ENCODE assay signal across 8 cellular contexts in the genomic region with DNA sequence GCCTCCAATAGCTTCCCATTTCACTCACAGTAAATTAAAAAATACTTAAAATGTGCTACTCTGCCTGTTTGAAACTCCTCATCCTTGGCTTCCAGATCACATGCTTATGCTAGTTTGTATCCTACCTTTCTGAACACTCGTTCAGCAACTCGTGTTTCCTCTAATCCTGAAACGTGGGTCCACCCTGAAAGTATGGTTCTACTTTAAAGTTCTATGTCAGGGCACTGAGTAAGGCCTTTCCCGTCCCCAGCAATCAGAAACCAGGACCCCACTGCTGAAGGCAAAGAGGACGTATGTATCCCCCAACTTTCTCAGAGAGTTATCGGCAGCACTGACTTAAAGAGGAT. TPM values are rescaled to one million over a fixed set of nuclear protein-coding genes. Genes with fewer than 3 reads are reported as not detected.
DNase-seq lines count a peak whose midpoint lies in the region; ATAC-seq lines count a peak whose summit lies in the region.

No MANE protein-coding gene starts in this region.

- peaks cover 36% of the 10 kb centered on the region for H3K27me3 Mint-ChIP-seq in activated T-helper 2 cell treated with anti-CD3 and anti-CD28 coated beads, Interferon-gamma antibody, Interleukin-2, Interleukin-4, amounts not matched to agents 10 μg/mL and 5 μg/mL and 100 μg/mL, durations not matched to agents 14 hours and 24 hours and 36 hours (ENCODE audit: low read depth)
- peaks cover 33% of the 10 kb centered on the region for H3K27me3 Mint-ChIP-seq in stimulated activated naive CD8-positive, alpha-beta T cell treated with anti-CD3 and anti-CD28 coated beads, Interleukin-15, Interleukin-2, amounts not matched to agents 100 ng/mL and 50 ng/mL, for 24 hours

- ATAC-seq in Right ventricle myocardium superior (ENCODE audit: poor library complexity): peak; percentile 12
- no peak for ATAC-seq in Right ventricle myocardium inferior
- no peak for ATAC-seq in GM18861 (IDR thresholded peaks at IDR 0.05; ENCODE audit: unreplicated experiment)

- DNase-seq in Right ventricle myocardium superior: no peak
- no peak for DNase-seq in Right ventricle myocardium inferior (ENCODE audit: missing footprints)
- no peak for DNase-seq in activated T-helper 2 cell treated with anti-CD3 and anti-CD28 coated beads, Interferon-gamma antibody, Interleukin-2, Interleukin-4, amounts not matched to agents 10 μg/mL and 5 μg/mL and 100 μg/mL, durations not matched to agents 14 hours and 24 hours and 36 hours (ENCODE audit: low spot score)
- no peak for DNase-seq in amygdala (lab: John Stamatoyannopoulos, UW)
- no peak for DNase-seq in GOT3 (lab: John Stamatoyannopoulos, UW)

- H3K27ac Mint-ChIP-seq in activated T-helper 2 cell treated with anti-CD3 and anti-CD28 coated beads, Interferon-gamma antibody, Interleukin-2, Interleukin-4, amounts not matched to agents 10 μg/mL and 5 μg/mL and 100 μg/mL, durations not matched to agents 14 hours and 24 hours and 36 hours: peak overlapping the region; percentile 79
- H3K27ac Mint-ChIP-seq in stimulated activated naive CD8-positive, alpha-beta T cell treated with anti-CD3 and anti-CD28 coated beads, Interleukin-15, Interleukin-2, amounts not matched to agents 100 ng/mL and 50 ng/mL, for 24 hours: peak overlapping the region; percentile 97

- H3K4me1 Mint-ChIP-seq in activated T-helper 2 cell treated with anti-CD3 and anti-CD28 coated beads, Interferon-gamma antibody, Interleukin-2, Interleukin-4, amounts not matched to agents 10 μg/mL and 5 μg/mL and 100 μg/mL, durations not matched to agents 14 hours and 24 hours and 36 hours (ENCODE audit: low read depth): peaks cover 29% of the 10 kb centered on the region
- H3K4me1 Mint-ChIP-seq in stimulated activated naive CD8-positive, alpha-beta T cell treated with anti-CD3 and anti-CD28 coated beads, Interleukin-15, Interleukin-2, amounts not matched to agents 100 ng/mL and 50 ng/mL, for 24 hours (ENCODE audit: low read depth): peaks cover 36% of the 10 kb centered on the region

- peak overlapping the region; percentile 86 for H3K4me3 ChIP-seq in iPS-18c (ENCODE audit: insufficient read depth, low read depth, low read length)

- no peaks in the 10 kb centered on the region for H3K9me3 ChIP-seq in iPS-18c (ENCODE audit: control insufficient read depth, insufficient read depth, low read length)

- H3K36me3 Mint-ChIP-seq in activated T-helper 2 cell treated with anti-CD3 and anti-CD28 coated beads, Interferon-gamma antibody, Interleukin-2, Interleukin-4, amounts not matched to agents 10 μg/mL and 5 μg/mL and 100 μg/mL, durations not matched to agents 14 hours and 24 hours and 36 hours (ENCODE audit: low read depth): peaks cover 19% of the 10 kb centered on the region
- peaks cover 29% of the 10 kb centered on the region for H3K36me3 Mint-ChIP-seq in stimulated activated naive CD8-positive, alpha-beta T cell treated with anti-CD3 and anti-CD28 coated beads, Interleukin-15, Interleukin-2, amounts not matched to agents 100 ng/mL and 50 ng/mL, for 24 hours (ENCODE audit: low read depth)

- intact Hi-C loops in Right ventricle myocardium superior (cut with DNase I) (no loop called here), Right ventricle myocardium inferior (cut with DNase I) (no loop called here)
- intact Hi-C loops in activated T-helper 2 cell treated with anti-CD3 and anti-CD28 coated beads, Interferon-gamma antibody, Interleukin-2, Interleukin-4, amounts not matched to agents 10 μg/mL and 5 μg/mL and 100 μg/mL, durations not matched to agents 14 hours and 24 hours and 36 hours (cut with micrococcal nuclease): loop anchor here (2.0 to 10.0 kb wide), 7 partner anchors 94 to 1106 kb away; partner anchors contain the start of genes APOBEC4, ARPC5, C1orf21 and EDEM3

- no peaks in the 10 kb centered on the region for H3K9me3 Mint-ChIP-seq in activated T-helper 2 cell treated with anti-CD3 and anti-CD28 coated beads, Interferon-gamma antibody, Interleukin-2, Interleukin-4, amounts not matched to agents 10 μg/mL and 5 μg/mL and 100 μg/mL, durations not matched to agents 14 hours and 24 hours and 36 hours
- peaks cover 7% of the 10 kb centered on the region for H3K9me3 Mint-ChIP-seq in stimulated activated naive CD8-positive, alpha-beta T cell treated with anti-CD3 and anti-CD28 coated beads, Interleukin-15, Interleukin-2, amounts not matched to agents 100 ng/mL and 50 ng/mL, for 24 hours

- peak overlapping the region; percentile 100 for H3K4me3 Mint-ChIP-seq in activated T-helper 2 cell treated with anti-CD3 and anti-CD28 coated beads, Interferon-gamma antibody, Interleukin-2, Interleukin-4, amounts not matched to agents 10 μg/mL and 5 μg/mL and 100 μg/mL, durations not matched to agents 14 hours and 24 hours and 36 hours (ENCODE audit: low read depth)
- peak overlapping the region; percentile 97 for H3K4me3 Mint-ChIP-seq in stimulated activated naive CD8-positive, alpha-beta T cell treated with anti-CD3 and anti-CD28 coated beads, Interleukin-15, Interleukin-2, amounts not matched to agents 100 ng/mL and 50 ng/mL, for 24 hours

RNA-seq across cellular contexts. Expression of gene TSEN15, which starts 0.4 kb away (rescaled TPM):
- 25.0 TPM for total RNA-seq in Right ventricle myocardium superior
- total RNA-seq in Right ventricle myocardium inferior: 26.4 TPM
- total RNA-seq in activated T-helper 2 cell treated with anti-CD3 and anti-CD28 coated beads, Interferon-gamma antibody, Interleukin-2, Interleukin-4, amounts not matched to agents 10 μg/mL and 5 μg/mL and 100 μg/mL, durations not matched to agents 14 hours and 24 hours and 36 hours: 35.1 TPM in 2 replicates

RNA-seq across cellular contexts. Expression of gene COLGALT2, which starts 13.6 kb away (rescaled TPM):
- total RNA-seq in Right ventricle myocardium superior: 2.8 TPM
- total RNA-seq in Right ventricle myocardium inferior: 3.6 TPM
- total RNA-seq in activated T-helper 2 cell treated with anti-CD3 and anti-CD28 coated beads, Interferon-gamma antibody, Interleukin-2, Interleukin-4, amounts not matched to agents 10 μg/mL and 5 μg/mL and 100 μg/mL, durations not matched to agents 14 hours and 24 hours and 36 hours: 0.59 and 0.74 TPM in 2 replicates
